In the genomic region with DNA sequence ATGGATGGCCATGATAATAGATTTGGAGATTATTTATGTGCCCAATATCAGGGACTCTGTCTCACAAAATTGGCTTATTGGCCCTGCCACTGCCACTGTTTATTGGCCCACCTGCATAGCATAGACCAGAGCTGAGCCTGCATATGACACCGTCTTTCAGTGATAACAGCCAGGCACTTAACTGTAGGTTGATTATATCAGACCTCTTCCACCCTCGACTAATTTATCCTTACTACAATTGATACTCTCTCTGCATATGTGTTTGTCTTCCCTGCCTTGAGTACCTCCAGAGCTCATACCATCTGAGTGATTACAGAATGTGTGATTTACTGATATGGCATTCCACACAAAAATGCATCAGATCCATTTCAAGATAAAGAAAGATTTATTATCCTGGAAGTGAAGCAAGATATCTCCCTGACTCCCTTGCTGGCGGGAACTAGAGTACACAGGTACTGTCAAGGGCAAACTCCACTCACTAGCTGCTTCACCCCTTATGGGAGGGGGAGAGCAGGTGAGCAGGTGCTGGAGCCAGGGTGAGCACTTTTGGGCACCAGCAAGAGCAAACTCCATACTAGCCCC, we compare ENCODE assay signal across 25 cellular contexts. TPM values are rescaled to one million over a fixed set of nuclear protein-coding genes. Genes with fewer than 3 reads are reported as not detected.
A peak's percentile ranks its signal among the peaks of the same experiment; 100 is the strongest.
DNase-seq lines count a peak whose midpoint lies in the region; ATAC-seq lines count a peak whose summit lies in the region.
"Had no signal": no experiment of that assay in that cellular context is flagged by ENCODE, and none has a peak within 500 bp of the region (broad histone marks: within the 10 kb centered on the region; RNA-seq: fewer than 3 reads in every experiment).

No MANE protein-coding gene starts in this region.

- H2AK5ac ChIP-seq in trophoblast cell (ENCODE audit: low read length): no peak overlapping the region

- no CpG with 5 or more reads among the region's 3 CpGs for WGBS in trophoblast cell (ENCODE audit: extremely low coverage, insufficient coverage, insufficient read length)

- no peak overlapping the region for H2BK5ac ChIP-seq in trophoblast cell (ENCODE audit: low read depth, low read length, poor library complexity)

- no peaks in the 10 kb centered on the region for H3K27me3 ChIP-seq in trophoblast cell (ENCODE audit: insufficient read depth, low read length)
- H3K27me3 ChIP-seq: SJSA1 had no signal

- no peak overlapping the region for H2AFZ ChIP-seq in trophoblast cell (ENCODE audit: insufficient read depth, low read length, poor library complexity)

- no peak overlapping the region for H3K27ac ChIP-seq in trophoblast cell (ENCODE audit: low read depth, low read length)
- H3K27ac ChIP-seq: A549, HL-60, SJSA1 had no signal

- H3K4me1 ChIP-seq in trophoblast cell (ENCODE audit: control insufficient read depth in 1 of 2, insufficient read depth in 2 of 2, low read length in 2 of 2): no peaks in the 10 kb centered on the region
- H3K4me1 ChIP-seq: A549 had no signal

- no peak overlapping the region for H4K12ac ChIP-seq in trophoblast cell (ENCODE audit: low read depth, low read length)

- no peak overlapping the region for H2BK12ac ChIP-seq in trophoblast cell (ENCODE audit: low read length)

- ATAC-seq in GM19397 (IDR thresholded peaks at IDR 0.05; ENCODE audit: unreplicated experiment): no peak
- ATAC-seq: A549, HCT116, PC-3 had no signal

- H3K23ac ChIP-seq in trophoblast cell (ENCODE audit: low read length): no peak overlapping the region

- no peaks in the 10 kb centered on the region for H3K9me3 ChIP-seq in trophoblast cell (ENCODE audit: insufficient read depth, low read depth, low read length)
- H3K9me3 ChIP-seq: A549 had no signal

- H4K8ac ChIP-seq in trophoblast cell (ENCODE audit: low read depth, low read length): no peak overlapping the region

- no peaks in the 10 kb centered on the region for H3K79me2 ChIP-seq in trophoblast cell (ENCODE audit: control insufficient read depth, insufficient read depth, low read length, poor library complexity)

- no peaks in the 10 kb centered on the region for H3K36me3 ChIP-seq in trophoblast cell (ENCODE audit: control insufficient read depth in 1 of 2, insufficient read depth in 2 of 2, low read length in 2 of 2)
- H3K36me3 ChIP-seq: SJSA1 had no signal

- H3K4me2 ChIP-seq in trophoblast cell (ENCODE audit: low read length): no peak overlapping the region
- H3K4me2 ChIP-seq: A549 had no signal

- H3K14ac ChIP-seq in trophoblast cell (ENCODE audit: low read length): no peak overlapping the region

- H4K91ac ChIP-seq in trophoblast cell (ENCODE audit: low read depth, low read length): no peak overlapping the region

- H3K9ac ChIP-seq in trophoblast cell (ENCODE audit: low read length): no peak overlapping the region

- H3K79me1 ChIP-seq in trophoblast cell (ENCODE audit: low read length): no peaks in the 10 kb centered on the region

- no peak overlapping the region for H3K4ac ChIP-seq in trophoblast cell (ENCODE audit: low read depth, low read length)

- no peak overlapping the region for H3K4me3 ChIP-seq in trophoblast cell (ENCODE audit: low read depth, low read length)
- H3K4me3 ChIP-seq: A549, SJSA1 had no signal

- DNase-seq in EH (ENCODE audit: low read depth) (peak; percentile 26), NCI-H226 (peak; percentile 21), amniotic epithelial cell (ENCODE audit: low read depth) (peak; percentile 19), trophoblast cell (peak; percentile 25 to 70), NOMO-1 (lab: John Stamatoyannopoulos, UW; ENCODE audit: unreplicated experiment in 2 of 2) (no peak), T-helper 9 cell (no peak)
- DNase-seq: C1 segment of cervical spinal cord; CD4-positive, alpha-beta memory T cell; COR-L47; Karpas-422; NCI-H1105; NCI-H1436 treated with DMSO at 0.1 percent for 48 hours; NCI-H1930; NCI-H2107; NCI-H446; NCI-H524 treated with DMSO at 0.1 percent for 48 hours; NCI-H774; PC-3; Right ventricle myocardium superior; RPMI8226 had no signal

- H3K18ac ChIP-seq in trophoblast cell (ENCODE audit: low read length): no peak overlapping the region

- H2BK120ac ChIP-seq in trophoblast cell (ENCODE audit: insufficient read depth, low read length, poor library complexity): no peak overlapping the region

RNA-seq across cellular contexts. Expression of a gene that starts 13.1 kb away (rescaled TPM):
- not detected in 2 replicates for polyA plus RNA-seq in trophoblast cell (2013)

RNA-seq across cellular contexts. Expression of a gene that starts 43.5 kb away (rescaled TPM):
- 0.01 TPM in 2 replicates for polyA plus RNA-seq in trophoblast cell (2013)

Comparison
In these comparisons a context has a peak if more than half of its experiments do, and no peak if none do; other contexts are left out.
1. DNase-seq: peak in EH (single experiment), NCI-H226 (single experiment), amniotic epithelial cell (single experiment) and trophoblast cell (2 of 2); none in NOMO-1 (0 of 2) and T-helper 9 cell (single experiment).